In genomic region chr18:59959079-59959478, GRCh38 we compare ENCODE assay signal across 1 cellular context.
TF ChIP-seq lines count a peak whose summit lies in the region.

No MANE protein-coding gene starts in this region.

TF ChIP-seq in WTC11, 78 proteins besides CTCF, POLR2A, EP300 and RAD21 (continued from another document):
- TF ChIP-seq EMX1 (CRISPR knock-in tag; IDR thresholded peaks at IDR 0.05), result no peak
- TF ChIP-seq ZNF512 (CRISPR knock-in tag; IDR thresholded peaks at IDR 0.05; ENCODE audit: borderline replicate concordance), result no peak
- no peak for TF ChIP-seq NR1H2 (CRISPR knock-in tag; IDR thresholded peaks at IDR 0.05)
- no peak for TF ChIP-seq TEAD1 (CRISPR knock-in tag; IDR thresholded peaks at IDR 0.05)
- no peak for TF ChIP-seq GTF2I (CRISPR knock-in tag; conservative IDR thresholded peaks at IDR 0.05)
